In the genomic region with DNA sequence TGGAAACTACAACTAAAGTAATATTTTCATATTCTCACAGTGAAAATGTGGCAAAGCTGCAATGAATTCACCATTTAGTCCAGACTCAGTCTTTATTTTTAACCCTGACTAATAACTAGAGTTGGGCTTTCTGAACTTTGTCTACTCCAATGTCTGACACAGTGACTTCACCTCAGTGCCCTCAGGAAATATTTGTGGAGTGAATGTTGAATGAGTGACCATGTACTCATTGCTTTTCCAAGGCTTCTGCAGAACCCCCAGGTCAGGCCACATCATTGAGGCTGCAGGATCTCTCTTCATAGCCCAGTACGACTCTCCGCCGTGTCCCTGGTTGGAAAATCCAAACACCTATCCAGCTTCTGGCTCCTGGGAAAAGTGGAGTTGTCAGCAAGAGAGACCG, we compare ENCODE assay signal across 18 cellular contexts. TPM values are rescaled to one million over a fixed set of nuclear protein-coding genes. Genes with fewer than 3 reads are reported as not detected.
DNase-seq lines count a peak whose midpoint lies in the region; ATAC-seq and TF ChIP-seq lines count a peak whose summit lies in the region.
"Had no signal": no experiment of that assay in that cellular context is flagged by ENCODE, and none has a peak within 500 bp of the region (broad histone marks: within the 10 kb centered on the region; RNA-seq: fewer than 3 reads in every experiment).

No MANE protein-coding gene starts in this region.

- ATAC-seq in SK-N-SH treated with all-trans-retinoic acid at 6 μM for 48 hours (no peak), RWPE2 (ENCODE audit: low read depth) (0 out of 3 replicates have a peak, but pooled peaks have one; percentile 14), HG02938 (IDR thresholded peaks at IDR 0.05; ENCODE audit: unreplicated experiment) (no peak), GM18858 (IDR thresholded peaks at IDR 0.05; ENCODE audit: unreplicated experiment) (no peak)
- ATAC-seq: heart right ventricle, left lung had no signal

- H3K4me2 ChIP-seq in SK-N-SH, result peak overlapping the region; percentile 88

- TF ChIP-seq EP300 in SK-N-SH (IDR thresholded peaks at IDR 0.05; ENCODE audit: borderline replicate concordance in 1 of 2, low read depth in 1 of 2, low read length in 1 of 2) (no peak), sigmoid colon (IDR thresholded peaks at IDR 0.05) (no peak)

- 83% methylated on average over 4 of the region's 4 CpGs for WGBS in SK-N-SH (ENCODE audit: low lambda C conversion rate)
- 94 to 99% methylated on average over 4 of the region's 4 CpGs for WGBS in sigmoid colon, 2 donors

- H3K9ac ChIP-seq in SK-N-SH, result peak overlapping the region; percentile 72; the same call in 1 of the 2 replicates
- H3K9ac ChIP-seq: neural progenitor cell had no signal

- H3K9me3 ChIP-seq in SK-N-SH (no peaks in the 10 kb centered on the region; the same call in 1 of the 2 replicates), RWPE2 (ENCODE audit: severe bottlenecking) (no peaks in the 10 kb centered on the region), sigmoid colon (no peaks in the 10 kb centered on the region)
- H3K9me3 ChIP-seq: heart right ventricle, left lung, thoracic aorta had no signal

- TF ChIP-seq CTCF in SK-N-SH (IDR thresholded peaks at IDR 0.05) (no peak), RWPE2 (IDR thresholded peaks at IDR 0.05; ENCODE audit: poor library complexity, severe bottlenecking) (no peak), fibroblast of the aortic adventitia (IDR thresholded peaks at IDR 0.05; ENCODE audit: insufficient read depth, low read length) (no peak), sigmoid colon (IDR thresholded peaks at IDR 0.05) (no peak)

- peaks cover 18% of the 10 kb centered on the region for H3F3A ChIP-seq in SK-N-SH (replicated peaks; ENCODE audit: insufficient read depth)

- H3K79me2 ChIP-seq in SK-N-SH (ENCODE audit: insufficient read depth), result peaks cover 58% of the 10 kb centered on the region

- no peak for TF ChIP-seq RAD21 in SK-N-SH (IDR thresholded peaks at IDR 0.05; ENCODE audit: low read length)

- H3K36me3 ChIP-seq in SK-N-SH (replicated peaks in 1 of 2; ENCODE audit: control insufficient read depth in 1 of 2, insufficient read depth in 2 of 2, low read length in 1 of 2) (peaks cover 33 to 36% of the 10 kb centered on the region in 2 experiments), RWPE2 (ENCODE audit: low read depth) (peaks cover 44% of the 10 kb centered on the region), sigmoid colon (peaks cover 0 to 25% (median 6%) of the 10 kb centered on the region in 4 donors)
- H3K36me3 ChIP-seq: neural progenitor cell had no signal

- H4K20me1 ChIP-seq in SK-N-SH (ENCODE audit: insufficient read depth), result no peaks in the 10 kb centered on the region

- H3K4me1 ChIP-seq in SK-N-SH (ENCODE audit: control insufficient read depth in 1 of 2, insufficient read depth in 2 of 2, low read depth in 1 of 2, low read length in 1 of 2) (peaks cover 0 to 13% of the 10 kb centered on the region in 2 experiments; a peak in 2 of 4 replicates), RWPE2 (ENCODE audit: insufficient read depth, poor library complexity, severe bottlenecking) (peaks cover 5% of the 10 kb centered on the region), sigmoid colon (peaks cover 0 to 17% (median 13%) of the 10 kb centered on the region in 4 donors)
- H3K4me1 ChIP-seq: neural progenitor cell had no signal

- H3K9me2 ChIP-seq in SK-N-SH, result no peaks in the 10 kb centered on the region

- CTCF ChIA-PET in SK-N-SH (lab: Yijun Ruan, JAX), result no interaction called here

- H3K4me3 ChIP-seq in SK-N-SH (ENCODE audit: low read depth in 2 of 2, low read length in 1 of 2), result 0 out of 4 replicates have a peak overlapping the region, but pooled peaks of 1 of the 2 experiments have one; percentile 24
- no peak overlapping the region for H3K4me3 ChIP-seq in RWPE2 (ENCODE audit: severe bottlenecking)
- peak overlapping the region; percentile 83 for H3K4me3 ChIP-seq in fibroblast of the aortic adventitia (ENCODE audit: low read depth, low read length)
- H3K4me3 ChIP-seq in sigmoid colon, result no peak overlapping the region

- POLR2A ChIA-PET in SK-N-SH (lab: Yijun Ruan, JAX), result no interaction called here

- H3K27ac ChIP-seq in SK-N-SH (ENCODE audit: low read depth in 2 of 2, low read length in 1 of 2), result peak overlapping the region in 1 of 2 experiments; percentile 62; a peak in 2 of 4 replicates
- no peak overlapping the region for H3K27ac ChIP-seq in RWPE2 (ENCODE audit: poor library complexity, severe bottlenecking)
- no peak overlapping the region for H3K27ac ChIP-seq in sigmoid colon
- H3K27ac ChIP-seq: 22Rv1, heart right ventricle, left lung, neural progenitor cell, thoracic aorta had no signal

- H2AFZ ChIP-seq in SK-N-SH (ENCODE audit: low read depth), result no peak overlapping the region
- H2AFZ ChIP-seq: neural progenitor cell had no signal

- TF ChIP-seq POLR2A in sigmoid colon (IDR thresholded peaks at IDR 0.05), result no peak

- intact Hi-C loops in sigmoid colon (cut with DNase I), result loop anchor here (5.0 to 10.0 kb wide), 3 partner anchors 208 to 466 kb away; a partner anchor contains a TSS

- DNase-seq in SK-N-SH (no peak), RWPE2 (ENCODE audit: low spot score) (no peak), fibroblast of the aortic adventitia (ENCODE audit: low read depth) (peak; percentile 61), stromal cell of bone marrow (ENCODE audit: low read depth) (peak; percentile 63), sigmoid colon (no peak)
- DNase-seq: activated CD4-positive, alpha-beta T cell treated with anti-CD3 and anti-CD28 coated beads for 4 hours; activated T-cell treated with anti-CD3 and anti-CD28 coated beads, Interleukin-2, amount 50 U/mL, for 48 hours; DMS 273 treated with DMSO at 0.1 percent for 48 hours; heart right ventricle; left lung; NCI-H345 had no signal

- H3K27me3 ChIP-seq in SK-N-SH (ENCODE audit: insufficient read depth), result no peaks in the 10 kb centered on the region
- H3K27me3 ChIP-seq in RWPE2 (ENCODE audit: insufficient read depth, poor library complexity, severe bottlenecking), result no peaks in the 10 kb centered on the region
- no peaks in the 10 kb centered on the region for H3K27me3 ChIP-seq in sigmoid colon

TF ChIP-seq in SK-N-SH, 30 proteins besides CTCF, POLR2A, EP300 and RAD21:
- TF ChIP-seq GABPA (IDR thresholded peaks at IDR 0.05; ENCODE audit: low read depth) (no peak), ELF1 (IDR thresholded peaks at IDR 0.05) (no peak), TCF12 (IDR thresholded peaks at IDR 0.05) (0 out of 2 replicates have a peak, but pooled peaks have one; percentile 9), FOSL2 (IDR thresholded peaks at IDR 0.05; ENCODE audit: borderline replicate concordance, low read depth) (peak; percentile 52; the same call in 1 of the 2 replicates), RXRA (IDR thresholded peaks at IDR 0.05; ENCODE audit: borderline replicate concordance, low read depth) (peak; percentile 33; the same call in 1 of the 2 replicates), POLR2AphosphoS5 (IDR thresholded peaks at IDR 0.05; ENCODE audit: low read depth, low read length) (no peak), JUND (IDR thresholded peaks at IDR 0.05) (peak; percentile 31; the same call in 1 of the 2 replicates), FOXM1 (IDR thresholded peaks at IDR 0.05; ENCODE audit: low read depth) (no peak), SMC3 (IDR thresholded peaks at IDR 0.05; ENCODE audit: low read depth, low read length) (no peak)

TF ChIP-seq in SK-N-SH treated with all-trans-retinoic acid at 6 μM for 48 hours, 23 proteins besides CTCF, POLR2A, EP300 and RAD21 (continues in another document):
- TF ChIP-seq, protein P1, sequence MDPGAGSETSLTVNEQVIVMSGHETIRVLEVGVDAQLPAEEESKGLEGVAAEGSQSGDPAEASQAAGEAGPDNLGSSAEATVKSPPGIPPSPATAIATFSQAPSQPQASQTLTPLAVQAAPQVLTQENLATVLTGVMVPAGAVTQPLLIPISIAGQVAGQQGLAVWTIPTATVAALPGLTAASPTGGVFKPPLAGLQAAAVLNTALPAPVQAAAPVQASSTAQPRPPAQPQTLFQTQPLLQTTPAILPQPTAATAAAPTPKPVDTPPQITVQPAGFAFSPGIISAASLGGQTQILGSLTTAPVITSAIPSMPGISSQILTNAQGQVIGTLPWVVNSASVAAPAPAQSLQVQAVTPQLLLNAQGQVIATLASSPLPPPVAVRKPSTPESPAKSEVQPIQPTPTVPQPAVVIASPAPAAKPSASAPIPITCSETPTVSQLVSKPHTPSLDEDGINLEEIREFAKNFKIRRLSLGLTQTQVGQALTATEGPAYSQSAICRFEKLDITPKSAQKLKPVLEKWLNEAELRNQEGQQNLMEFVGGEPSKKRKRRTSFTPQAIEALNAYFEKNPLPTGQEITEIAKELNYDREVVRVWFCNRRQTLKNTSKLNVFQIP (CRISPR knock-in tag; IDR thresholded peaks at IDR 0.05; ENCODE audit: borderline replicate concordance, low read depth), result no peak

RNA-seq across cellular contexts. Expression of a gene that starts 1.8 kb away (rescaled TPM):
- 3.1 and 4.9 TPM in 2 replicates for polyA plus RNA-seq in SK-N-SH (2012; rRNA removed)
- 2.9 and 3.3 TPM in 2 replicates for polyA plus RNA-seq in SK-N-SH (2012; cell fraction: cytosol; rRNA removed)
- polyA plus RNA-seq in SK-N-SH (2012; cell fraction: nucleus; rRNA removed), result 13.3 and 14.9 TPM in 2 replicates
- 7.9 and 12.9 TPM in 2 replicates for total RNA-seq in fibroblast of the aortic adventitia (ENCODE audit: low replicate concordance)
- 1 to 10 TPM; 3.3 to 5.8 (median 5.2) TPM for total RNA-seq in sigmoid colon
- 1 to 10 TPM; 1.4 to 3.6 (median 3.6) TPM for polyA plus RNA-seq in sigmoid colon

RNA-seq across cellular contexts. Expression of a gene that starts 41.4 kb away (rescaled TPM):
- polyA plus RNA-seq in SK-N-SH (2012; rRNA removed) (not detected in 2 replicates), sigmoid colon (under 1 TPM in 1 of 3 donors, not detected in 2; 0.64 TPM)
- not detected in 2 replicates for polyA plus RNA-seq in SK-N-SH (2012; cell fraction: cytosol; rRNA removed)
- not detected in 2 replicates for polyA plus RNA-seq in SK-N-SH (2012; cell fraction: nucleus; rRNA removed)
- total RNA-seq in fibroblast of the aortic adventitia (ENCODE audit: low replicate concordance) (not detected in 2 replicates), sigmoid colon (1 to 10 TPM in 2 of 4 donors, under 1 TPM in 2; 0.55 to 2.1 (median 1.4) TPM)
- polyA plus RNA-seq: heart right ventricle had no signal

RNA-seq across cellular contexts. Expression of a gene that starts 57.3 kb away (rescaled TPM):
- polyA plus RNA-seq in SK-N-SH (2012; rRNA removed) (not detected in 2 replicates), sigmoid colon (not detected)
- polyA plus RNA-seq in SK-N-SH (2012; cell fraction: cytosol; rRNA removed), result not detected in 2 replicates
- polyA plus RNA-seq in SK-N-SH (2012; cell fraction: nucleus; rRNA removed), result 0.04 TPM in 1 of 2 replicates, not detected in the other
- total RNA-seq in fibroblast of the aortic adventitia (ENCODE audit: low replicate concordance) (not detected in 2 replicates), sigmoid colon (under 1 TPM; 0.36 to 0.68 (median 0.52) TPM)
- total RNA-seq: T-helper 1 cell treated with Interleukin-12 subunit alpha and Interleukin-12 subunit beta and Interleukin-4 antibody, amounts not matched to agents 30 ng/mL and 1 ng/mL, for 36 hours had no signal

Comparison
In these comparisons a context has a peak if more than half of its experiments do, and no peak if none do; other contexts are left out.
1. DNase-seq: peak in fibroblast of the aortic adventitia (single experiment) and stromal cell of bone marrow (single experiment); none in SK-N-SH (single experiment), RWPE2 (single experiment) and sigmoid colon (single experiment).